Comparison of ENCODE assay signal across 10 cellular contexts in the genomic region with DNA sequence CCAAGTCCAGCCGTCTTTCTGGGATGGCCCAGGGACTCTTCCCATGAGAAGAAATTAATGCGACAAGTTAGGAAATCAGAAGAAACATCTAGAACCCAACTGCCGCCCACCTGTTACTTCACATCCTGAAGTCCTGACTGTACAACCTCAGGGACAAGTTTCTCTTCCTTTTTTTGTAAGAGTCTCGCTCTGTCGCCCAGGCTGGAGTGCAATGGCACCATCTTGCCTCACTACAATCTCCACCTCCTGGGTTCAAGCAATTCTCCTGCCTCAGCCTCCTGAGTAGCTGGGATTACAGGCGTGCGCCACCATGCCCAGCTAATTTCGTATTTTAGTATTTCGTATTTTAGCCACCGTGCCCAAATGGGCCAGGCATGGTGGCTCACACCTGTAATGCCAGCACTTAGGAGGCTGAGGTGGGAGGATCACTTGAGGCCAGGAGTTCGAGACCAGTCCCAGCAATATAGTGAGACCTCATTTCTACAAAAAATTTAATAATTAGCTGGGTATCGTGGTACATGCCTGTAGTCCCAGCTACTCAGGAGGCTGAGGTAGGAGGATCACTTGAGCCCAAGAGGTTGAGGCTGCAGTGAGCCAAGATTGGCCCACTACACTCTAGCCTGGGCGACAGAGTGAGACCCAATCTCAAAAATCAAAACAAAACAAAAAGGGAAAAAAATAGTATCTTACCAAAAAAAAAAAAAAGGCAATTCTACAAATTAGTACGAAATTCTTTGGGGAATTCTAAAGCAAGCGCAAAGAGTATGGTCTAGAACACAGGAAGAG. TPM values are rescaled to one million over a fixed set of nuclear protein-coding genes. Genes with fewer than 3 reads are reported as not detected.
DNase-seq lines count a peak whose midpoint lies in the region; ATAC-seq, FAIRE-seq and TF ChIP-seq lines count a peak whose summit lies in the region.
"Had no signal": no experiment of that assay in that cellular context is flagged by ENCODE, and none has a peak within 500 bp of the region (broad histone marks: within the 10 kb centered on the region; RNA-seq: fewer than 3 reads in every experiment).

No MANE protein-coding gene starts in this region.

- H3K9me2 ChIP-seq in OCI-LY7 (ENCODE audit: insufficient read depth, low read length): no peaks in the 10 kb centered on the region

- TF ChIP-seq POLR2A in right lobe of liver (IDR thresholded peaks at IDR 0.05) (no peak), HepG2 (IDR thresholded peaks at IDR 0.05; ENCODE audit: insufficient read depth in 1 of 2, low read depth in 2 of 2, low read length in 2 of 2) (no peak), testis (IDR thresholded peaks at IDR 0.05) (no peak)

- CTCF ChIA-PET in HepG2 (lab: Yijun Ruan, JAX; ENCODE audit: low intra/inter-chr PET ratio, low total read pairs) (no interaction called here), OCI-LY7 (lab: Charles Lee; ENCODE audit: unreplicated experiment) (interaction anchor here (0.9 kb wide), 1 partner anchor 171 kb away, joined by 3 read pairs; no protein-coding TSS in a partner anchor)

- H3K27me3 ChIP-seq in right lobe of liver (no peaks in the 10 kb centered on the region), HepG2 (ENCODE audit: control insufficient read depth in 1 of 2, insufficient read depth in 2 of 2, low read length in 2 of 2) (no peaks in the 10 kb centered on the region), testis (no peaks in the 10 kb centered on the region), WERI-Rb-1 (ENCODE audit: insufficient read depth, low read depth, severe bottlenecking) (no peaks in the 10 kb centered on the region)

- H4K20me1 ChIP-seq in HepG2 (ENCODE audit: insufficient read depth, low read length): no peaks in the 10 kb centered on the region
- H4K20me1 ChIP-seq in OCI-LY7 (ENCODE audit: insufficient read depth, low read length): 0 out of 2 replicates have a peak, but pooled peaks cover 7% of the 10 kb centered on the region

- H3K4me3 ChIP-seq in right lobe of liver: no peak overlapping the region
- H3K4me3 ChIP-seq in HepG2 (replicated peaks in 1 of 3; ENCODE audit: insufficient read depth in 1 of 3, low read depth in 2 of 3, low read length in 3 of 3): no peak overlapping the region
- H3K4me3 ChIP-seq in OCI-LY7 (ENCODE audit: low read depth, low read length, poor library complexity, severe bottlenecking): no peak overlapping the region
- no peak overlapping the region for H3K4me3 ChIP-seq in testis
- no peak overlapping the region for H3K4me3 ChIP-seq in WERI-Rb-1 (ENCODE audit: low read depth, low read length)
- H3K4me3 ChIP-seq: PC-9 had no signal

- no peak overlapping the region for H3K4me2 ChIP-seq in HepG2 (ENCODE audit: low read depth, low read length)
- no peak overlapping the region for H3K4me2 ChIP-seq in OCI-LY7 (ENCODE audit: low read length)
- H3K4me2 ChIP-seq: PC-9 had no signal

- ATAC-seq in right lobe of liver: peak in 3 of 4 donors; percentile 31 to 55 (median 44)
- ATAC-seq in HepG2: no peak
- peak; percentile 58 for ATAC-seq in HG02885 (IDR thresholded peaks at IDR 0.05; ENCODE audit: poor library complexity, unreplicated experiment)

- no peak for TF ChIP-seq RAD21 in HepG2 (CRISPR knock-in tag; IDR thresholded peaks at IDR 0.05)

- 80% methylated on average over 10 of the region's 15 CpGs for WGBS in right lobe of liver (ENCODE audit: insufficient coverage, low coverage, low lambda C conversion rate, missing lambda C conversion rate)
- 97% methylated on average over 15 of the region's 15 CpGs for WGBS in HepG2 (ENCODE audit: low lambda C conversion rate)
- 94 to 95% methylated on average over 15 of the region's 15 CpGs for WGBS in testis, 2 donors

- intact Hi-C loops in right lobe of liver (cut with DNase I): no loop called here
- intact Hi-C loops in HepG2 (cut with micrococcal nuclease; ENCODE audit: unreplicated experiment): no loop called here
- intact Hi-C loops in OCI-LY7 (cut with micrococcal nuclease; ENCODE audit: unreplicated experiment): no loop called here
- intact Hi-C loops in testis (cut with DNase I; ENCODE audit: low total_unique reads): no loop called here

- FAIRE-seq in HepG2 (lab: Jason Lieb, UNC): no peak
- FAIRE-seq in frontal cortex (lab: Jason Lieb, UNC): no peak
- FAIRE-seq: bronchial epithelial cell had no signal

- in situ Hi-C loops in HepG2 (cut with HindIII; ENCODE audit: extremely low pct_ligation_motif_present, low pct_unique_long_range_greater_than_20kb): no loop called here

- no peaks in the 10 kb centered on the region for H3K4me1 ChIP-seq in right lobe of liver
- H3K4me1 ChIP-seq in HepG2 (ENCODE audit: insufficient read depth, low read length): no peaks in the 10 kb centered on the region
- H3K4me1 ChIP-seq in OCI-LY7 (ENCODE audit: insufficient read depth, low read length, poor library complexity, severe bottlenecking): peaks cover 40% of the 10 kb centered on the region
- no peaks in the 10 kb centered on the region for H3K4me1 ChIP-seq in testis

- peak overlapping the region in 1 of 3 donors; percentile 18 for H3K27ac ChIP-seq in right lobe of liver
- H3K27ac ChIP-seq in HepG2 (ENCODE audit: extremely low read length, insufficient read depth, low read length): no peak overlapping the region
- H3K27ac ChIP-seq in OCI-LY7 (ENCODE audit: low read depth, low read length, poor library complexity, severe bottlenecking): peak overlapping the region; percentile 48
- no peak overlapping the region for H3K27ac ChIP-seq in testis
- no peak overlapping the region for H3K27ac ChIP-seq in WERI-Rb-1
- H3K27ac ChIP-seq: PC-9 had no signal

- H2AFZ ChIP-seq in HepG2 (ENCODE audit: low read length): no peak overlapping the region
- no peak overlapping the region for H2AFZ ChIP-seq in OCI-LY7 (ENCODE audit: low read length)
- H2AFZ ChIP-seq: PC-9 had no signal

- H3K9me3 ChIP-seq in right lobe of liver (no peaks in the 10 kb centered on the region), HepG2 (ENCODE audit: low read length) (no peaks in the 10 kb centered on the region), OCI-LY7 (ENCODE audit: low read length) (no peaks in the 10 kb centered on the region), testis (no peaks in the 10 kb centered on the region), WERI-Rb-1 (ENCODE audit: severe bottlenecking) (no peaks in the 10 kb centered on the region)

- H3K36me3 ChIP-seq in right lobe of liver: peaks cover 0 to 16% (median 3%) of the 10 kb centered on the region in 4 donors
- H3K36me3 ChIP-seq in HepG2 (replicated peaks in 1 of 2; ENCODE audit: control insufficient read depth in 1 of 2, insufficient read depth in 2 of 2, low read length in 2 of 2): peaks cover 9 to 34% of the 10 kb centered on the region in 2 experiments; a peak in 4 of 5 replicates
- peaks cover 94% of the 10 kb centered on the region for H3K36me3 ChIP-seq in OCI-LY7 (ENCODE audit: insufficient read depth, low read length)
- H3K36me3 ChIP-seq in testis (ENCODE audit: low read depth, missing control alignments): no peaks in the 10 kb centered on the region
- peaks cover 83% of the 10 kb centered on the region for H3K36me3 ChIP-seq in WERI-Rb-1

- DNase-seq in right lobe of liver (no peak), HepG2 (ENCODE audit: low spot score) (no peak), OCI-LY7 (ENCODE audit: low spot score) (peak; percentile 68), testis (no peak), WERI-Rb-1 (no peak), frontal cortex (ENCODE audit: low spot score in 2 of 2) (no peak)
- DNase-seq in stimulated activated CD4-positive, alpha-beta T cell treated with anti-CD3 and anti-CD28 coated beads, Interleukin-2, amount 100 ng/mL, for 24 hours: no peak
- DNase-seq: PC-9 had no signal

- no peak for TF ChIP-seq EP300 in HepG2 (IDR thresholded peaks at IDR 0.05; ENCODE audit: low read depth in 2 of 2, low read length in 2 of 2)
- no peak for TF ChIP-seq EP300 in HepG2 (CRISPR knock-in tag; IDR thresholded peaks at IDR 0.05; ENCODE audit: borderline replicate concordance)

- no peak overlapping the region for H3K9ac ChIP-seq in HepG2 (ENCODE audit: insufficient read depth, low read depth, low read length)

- no peaks in the 10 kb centered on the region for H3K79me2 ChIP-seq in HepG2 (ENCODE audit: insufficient read depth, low read length)
- H3K79me2 ChIP-seq in OCI-LY7 (ENCODE audit: insufficient read depth, low read depth, low read length): no peaks in the 10 kb centered on the region

- POLR2A ChIA-PET in HepG2 (lab: Yijun Ruan, JAX): no interaction called here
- POLR2A ChIA-PET in OCI-LY7 (lab: Charles Lee): interaction anchor here (0.8 to 1.5 kb wide), 2 partner anchors 11 to 52 kb away, joined by 3 to 5 read pairs; no protein-coding TSS in a partner anchor

- no TSS peak for BruUV-seq in HepG2 (replicated peaks; lab: Mats Ljungman, UMichigan)
- no TSS peak for BruUV-seq in OCI-LY7 (replicated peaks; lab: Mats Ljungman, UMichigan)

- TF ChIP-seq CTCF in right lobe of liver (IDR thresholded peaks at IDR 0.05) (no peak), HepG2 (CRISPR knock-in tag; IDR thresholded peaks at IDR 0.05) (no peak), OCI-LY7 (conservative IDR thresholded peaks at IDR 0.05; ENCODE audit: low read length) (no peak), testis (IDR thresholded peaks at IDR 0.05) (no peak), WERI-Rb-1 (IDR thresholded peaks at IDR 0.05; ENCODE audit: low read depth, low read length) (no peak)

RNA-seq across cellular contexts. Expression of gene LAT2, which starts 20.8 kb away (rescaled TPM):
- total RNA-seq in right lobe of liver (10 to 100 TPM in 1 of 6 experiments, 1 to 10 TPM in 5; 3.8 to 10.6 (median 6.6) TPM), HepG2 (2016; rRNA removed; fragmentation: Illumina TruSeq; extraction: Trizol) (0.83 and 1.00 TPM in 2 replicates), OCI-LY7 (2022) (79.1 and 93.8 TPM in 2 replicates), testis (1 to 10 TPM; 2.4 to 4.3 TPM), frontal cortex (3.3 TPM)
- total RNA-seq in HepG2 (2016; cell fraction: cytosol; rRNA removed; fragmentation: Illumina TruSeq; extraction: Trizol; ENCODE audit: low read depth): 0.18 and 0.20 TPM in 2 replicates
- total RNA-seq in HepG2 (2016; cell fraction: insoluble cytoplasmic fraction; rRNA removed; fragmentation: Illumina TruSeq; extraction: Trizol): 0.93 and 0.97 TPM in 2 replicates
- total RNA-seq in HepG2 (2016; cell fraction: membrane; rRNA removed; fragmentation: Illumina TruSeq; extraction: Trizol): 0.31 and 0.43 TPM in 2 replicates
- 0.44 and 0.78 TPM in 2 replicates for total RNA-seq in HepG2 (2016; cell fraction: nucleus; rRNA removed; fragmentation: Illumina TruSeq; extraction: Trizol)
- polyA plus RNA-seq in HepG2 (2011; rRNA removed) (0.75 and 0.95 TPM in 2 replicates), testis (ENCODE audit: insufficient read depth, low read depth, low replicate concordance) (5.1 TPM)
- 0.67 and 0.77 TPM in 2 replicates for polyA plus RNA-seq in HepG2 (2011; cell fraction: cytosol; rRNA removed)
- 0.90 and 1.1 TPM in 2 replicates for polyA plus RNA-seq in HepG2 (2011; cell fraction: nucleus; rRNA removed)
- polyA plus RNA-seq in HepG2 (2012): 0.32 and 0.43 TPM in 2 replicates
- 0.17 and 0.32 TPM in 2 replicates for polyA plus RNA-seq in HepG2 (2016; cell fraction: cytosol; fragmentation: Illumina TruSeq; extraction: Trizol; ENCODE audit: low read depth)
- 0.59 and 1.4 TPM in 2 replicates for polyA plus RNA-seq in HepG2 (2016; cell fraction: insoluble cytoplasmic fraction; fragmentation: Illumina TruSeq; extraction: Trizol; ENCODE audit: low read depth)
- 0.66 and 0.90 TPM in 2 replicates for polyA plus RNA-seq in HepG2 (2016; cell fraction: membrane; fragmentation: Illumina TruSeq; extraction: Trizol; ENCODE audit: low read depth)
- 0.67 and 2.3 TPM in 2 replicates for polyA plus RNA-seq in HepG2 (2016; cell fraction: nucleus; fragmentation: Illumina TruSeq; extraction: Trizol; ENCODE audit: insufficient read depth, low read depth)
- polyA minus RNA-seq in HepG2 (2011; rRNA and poly(A)+ RNA removed; ENCODE audit: low replicate concordance): 0.62 and 1.2 TPM in 2 replicates
- not detected in 2 replicates for polyA minus RNA-seq in HepG2 (2011; cell fraction: cytosol; rRNA and poly(A)+ RNA removed)
- 0.25 TPM in 1 of 2 replicates, not detected in the other for polyA minus RNA-seq in HepG2 (2011; cell fraction: nucleus; rRNA and poly(A)+ RNA removed)
- 41.1 and 48.3 TPM in 2 replicates for total RNA-seq in OCI-LY7 (2014; rRNA removed; shearing (Covaris generic))

RNA-seq across cellular contexts. Expression of gene RFC2, which starts 23.6 kb away (rescaled TPM):
- 10 to 100 TPM in 5 of 6 experiments, 1 to 10 TPM in 1; 8.0 to 21.3 (median 12.2) TPM for total RNA-seq in right lobe of liver
- total RNA-seq in HepG2 (2016; rRNA removed; fragmentation: Illumina TruSeq; extraction: Trizol): 43.5 and 51.2 TPM in 2 replicates
- total RNA-seq in HepG2 (2016; cell fraction: cytosol; rRNA removed; fragmentation: Illumina TruSeq; extraction: Trizol; ENCODE audit: low read depth): 22.7 TPM in 2 replicates
- 44.7 and 55.0 TPM in 2 replicates for total RNA-seq in HepG2 (2016; cell fraction: insoluble cytoplasmic fraction; rRNA removed; fragmentation: Illumina TruSeq; extraction: Trizol)
- 29.4 and 29.5 TPM in 2 replicates for total RNA-seq in HepG2 (2016; cell fraction: membrane; rRNA removed; fragmentation: Illumina TruSeq; extraction: Trizol)
- total RNA-seq in HepG2 (2016; cell fraction: nucleus; rRNA removed; fragmentation: Illumina TruSeq; extraction: Trizol): 16.1 and 16.4 TPM in 2 replicates
- polyA plus RNA-seq in HepG2 (2011; rRNA removed): 14.2 and 14.6 TPM in 2 replicates
- 12.7 and 17.2 TPM in 2 replicates for polyA plus RNA-seq in HepG2 (2011; cell fraction: cytosol; rRNA removed)
- polyA plus RNA-seq in HepG2 (2011; cell fraction: nucleus; rRNA removed): 4.5 TPM in 2 replicates
- 8.2 and 15.6 TPM in 2 replicates for polyA plus RNA-seq in HepG2 (2012)
- polyA plus RNA-seq in HepG2 (2016; cell fraction: cytosol; fragmentation: Illumina TruSeq; extraction: Trizol; ENCODE audit: low read depth): 20.5 and 22.0 TPM in 2 replicates
- 64.2 and 73.3 TPM in 2 replicates for polyA plus RNA-seq in HepG2 (2016; cell fraction: insoluble cytoplasmic fraction; fragmentation: Illumina TruSeq; extraction: Trizol; ENCODE audit: low read depth)
- polyA plus RNA-seq in HepG2 (2016; cell fraction: membrane; fragmentation: Illumina TruSeq; extraction: Trizol; ENCODE audit: low read depth): 28.2 TPM in 2 replicates
- 27.9 and 32.8 TPM in 2 replicates for polyA plus RNA-seq in HepG2 (2016; cell fraction: nucleus; fragmentation: Illumina TruSeq; extraction: Trizol; ENCODE audit: insufficient read depth, low read depth)
- polyA minus RNA-seq in HepG2 (2011; rRNA and poly(A)+ RNA removed; ENCODE audit: low replicate concordance): 19.7 and 106 TPM in 2 replicates
- polyA minus RNA-seq in HepG2 (2011; cell fraction: cytosol; rRNA and poly(A)+ RNA removed): 11.3 and 12.6 TPM in 2 replicates
- 9.6 and 11.5 TPM in 2 replicates for polyA minus RNA-seq in HepG2 (2011; cell fraction: nucleus; rRNA and poly(A)+ RNA removed)
- 71.3 and 77.4 TPM in 2 replicates for total RNA-seq in OCI-LY7 (2014; rRNA removed; shearing (Covaris generic))
- 77.8 and 79.2 TPM in 2 replicates for total RNA-seq in OCI-LY7 (2022)
- total RNA-seq in testis: 10 to 100 TPM; 10.8 to 15.2 TPM
- 29.2 TPM for polyA plus RNA-seq in testis (ENCODE audit: insufficient read depth, low read depth, low replicate concordance)
- total RNA-seq in frontal cortex: 22.4 TPM

RNA-seq across cellular contexts. Expression of gene EIF4H, which starts 56.5 kb away (rescaled TPM):
- total RNA-seq in right lobe of liver (100 to 1,000 TPM; 117 to 128 (median 118) TPM), HepG2 (2016; rRNA removed; fragmentation: Illumina TruSeq; extraction: Trizol) (321 and 356 TPM in 2 replicates), OCI-LY7 (2022) (329 and 345 TPM in 2 replicates), testis (100 to 1,000 TPM; 142 to 157 TPM), frontal cortex (132 TPM)
- 23.2 and 29.3 TPM in 2 replicates for total RNA-seq in HepG2 (2016; cell fraction: cytosol; rRNA removed; fragmentation: Illumina TruSeq; extraction: Trizol; ENCODE audit: low read depth)
- 329 and 330 TPM in 2 replicates for total RNA-seq in HepG2 (2016; cell fraction: insoluble cytoplasmic fraction; rRNA removed; fragmentation: Illumina TruSeq; extraction: Trizol)
- total RNA-seq in HepG2 (2016; cell fraction: membrane; rRNA removed; fragmentation: Illumina TruSeq; extraction: Trizol): 89.4 and 96.4 TPM in 2 replicates
- 126 and 145 TPM in 2 replicates for total RNA-seq in HepG2 (2016; cell fraction: nucleus; rRNA removed; fragmentation: Illumina TruSeq; extraction: Trizol)
- polyA plus RNA-seq in HepG2 (2011; rRNA removed) (200 and 232 TPM in 2 replicates), testis (ENCODE audit: insufficient read depth, low read depth, low replicate concordance) (217 TPM)
- 246 and 252 TPM in 2 replicates for polyA plus RNA-seq in HepG2 (2011; cell fraction: cytosol; rRNA removed)
- polyA plus RNA-seq in HepG2 (2011; cell fraction: nucleus; rRNA removed): 96.2 and 102 TPM in 2 replicates
- 170 and 183 TPM in 2 replicates for polyA plus RNA-seq in HepG2 (2012)
- 19.6 and 20.9 TPM in 2 replicates for polyA plus RNA-seq in HepG2 (2016; cell fraction: cytosol; fragmentation: Illumina TruSeq; extraction: Trizol; ENCODE audit: low read depth)
- polyA plus RNA-seq in HepG2 (2016; cell fraction: insoluble cytoplasmic fraction; fragmentation: Illumina TruSeq; extraction: Trizol; ENCODE audit: low read depth): 319 and 333 TPM in 2 replicates
- polyA plus RNA-seq in HepG2 (2016; cell fraction: membrane; fragmentation: Illumina TruSeq; extraction: Trizol; ENCODE audit: low read depth): 53.6 and 62.6 TPM in 2 replicates
- polyA plus RNA-seq in HepG2 (2016; cell fraction: nucleus; fragmentation: Illumina TruSeq; extraction: Trizol; ENCODE audit: insufficient read depth, low read depth): 181 and 191 TPM in 2 replicates
- polyA minus RNA-seq in HepG2 (2011; rRNA and poly(A)+ RNA removed; ENCODE audit: low replicate concordance): 265 and 269 TPM in 2 replicates
- 130 and 142 TPM in 2 replicates for polyA minus RNA-seq in HepG2 (2011; cell fraction: cytosol; rRNA and poly(A)+ RNA removed)
- 82.8 and 86.5 TPM in 2 replicates for polyA minus RNA-seq in HepG2 (2011; cell fraction: nucleus; rRNA and poly(A)+ RNA removed)
- total RNA-seq in OCI-LY7 (2014; rRNA removed; shearing (Covaris generic)): 202 and 231 TPM in 2 replicates

RNA-seq across cellular contexts. Expression of gene CLIP2, which starts 58.6 kb away (rescaled TPM):
- total RNA-seq in right lobe of liver: 1 to 10 TPM; 2.8 to 6.8 (median 4.2) TPM
- total RNA-seq in HepG2 (2016; rRNA removed; fragmentation: Illumina TruSeq; extraction: Trizol): 13.6 and 17.4 TPM in 2 replicates
- 7.5 and 7.6 TPM in 2 replicates for total RNA-seq in HepG2 (2016; cell fraction: cytosol; rRNA removed; fragmentation: Illumina TruSeq; extraction: Trizol; ENCODE audit: low read depth)
- total RNA-seq in HepG2 (2016; cell fraction: insoluble cytoplasmic fraction; rRNA removed; fragmentation: Illumina TruSeq; extraction: Trizol): 10.6 and 19.9 TPM in 2 replicates
- 9.6 and 10.3 TPM in 2 replicates for total RNA-seq in HepG2 (2016; cell fraction: membrane; rRNA removed; fragmentation: Illumina TruSeq; extraction: Trizol)
- 15.2 and 16.4 TPM in 2 replicates for total RNA-seq in HepG2 (2016; cell fraction: nucleus; rRNA removed; fragmentation: Illumina TruSeq; extraction: Trizol)
- 6.5 and 9.2 TPM in 2 replicates for polyA plus RNA-seq in HepG2 (2011; rRNA removed)
- polyA plus RNA-seq in HepG2 (2011; cell fraction: cytosol; rRNA removed): 6.5 and 7.4 TPM in 2 replicates
- polyA plus RNA-seq in HepG2 (2011; cell fraction: nucleus; rRNA removed): 19.0 and 19.1 TPM in 2 replicates
- 14.2 and 32.5 TPM in 2 replicates for polyA plus RNA-seq in HepG2 (2012)
- 1.6 and 1.8 TPM in 2 replicates for polyA plus RNA-seq in HepG2 (2016; cell fraction: cytosol; fragmentation: Illumina TruSeq; extraction: Trizol; ENCODE audit: low read depth)
- 10.0 and 13.1 TPM in 2 replicates for polyA plus RNA-seq in HepG2 (2016; cell fraction: insoluble cytoplasmic fraction; fragmentation: Illumina TruSeq; extraction: Trizol; ENCODE audit: low read depth)
- 4.5 and 5.2 TPM in 2 replicates for polyA plus RNA-seq in HepG2 (2016; cell fraction: membrane; fragmentation: Illumina TruSeq; extraction: Trizol; ENCODE audit: low read depth)
- 22.6 and 24.8 TPM in 2 replicates for polyA plus RNA-seq in HepG2 (2016; cell fraction: nucleus; fragmentation: Illumina TruSeq; extraction: Trizol; ENCODE audit: insufficient read depth, low read depth)
- polyA minus RNA-seq in HepG2 (2011; rRNA and poly(A)+ RNA removed; ENCODE audit: low replicate concordance): 2.9 and 19.1 TPM in 2 replicates
- 9.1 and 11.1 TPM in 2 replicates for polyA minus RNA-seq in HepG2 (2011; cell fraction: cytosol; rRNA and poly(A)+ RNA removed)
- 14.3 and 17.3 TPM in 2 replicates for polyA minus RNA-seq in HepG2 (2011; cell fraction: nucleus; rRNA and poly(A)+ RNA removed)
- 3.6 and 4.2 TPM in 2 replicates for total RNA-seq in OCI-LY7 (2014; rRNA removed; shearing (Covaris generic))
- 6.3 and 7.2 TPM in 2 replicates for total RNA-seq in OCI-LY7 (2022)
- total RNA-seq in testis: 10 to 100 TPM; 16.5 to 19.8 TPM
- polyA plus RNA-seq in testis (ENCODE audit: insufficient read depth, low read depth, low replicate concordance): 8.5 TPM
- 113 TPM for total RNA-seq in frontal cortex
